Comparison of ENCODE assay signal across 14 cellular contexts in the genomic region with DNA sequence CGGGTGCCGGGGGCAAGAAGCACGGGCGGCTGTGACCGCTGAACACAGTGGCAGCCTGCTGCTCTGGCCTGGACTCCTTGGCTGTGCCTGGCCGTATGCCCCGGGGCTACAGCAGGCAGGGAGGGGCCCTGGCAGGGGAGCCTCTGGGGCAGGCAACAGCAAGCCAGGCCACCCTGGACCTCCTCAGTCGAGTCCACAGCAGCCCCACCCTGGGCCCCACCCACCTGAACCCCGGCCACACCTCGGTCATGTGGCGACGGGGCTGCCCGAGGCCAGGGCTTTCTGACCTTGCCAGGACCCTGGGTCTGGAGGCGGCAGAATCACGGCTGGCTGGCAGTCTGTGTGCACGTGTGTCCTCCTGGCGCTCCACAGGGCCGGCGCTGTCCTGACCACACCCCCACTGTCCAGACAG. TPM values are rescaled to one million over a fixed set of nuclear protein-coding genes. Genes with fewer than 3 reads are reported as not detected.
"Had no signal": no experiment of that assay in that cellular context is flagged by ENCODE, and none has a peak within 500 bp of the region (broad histone marks: within the 10 kb centered on the region; RNA-seq: fewer than 3 reads in every experiment).

No MANE protein-coding gene starts in this region.

- H3K36me3 Mint-ChIP-seq: naive thymus-derived CD4-positive, alpha-beta T cell had no signal

- ATAC-seq: naive thymus-derived CD4-positive, alpha-beta T cell; stimulated activated naive CD8-positive, alpha-beta T cell treated with anti-CD3 and anti-CD28 coated beads, Interleukin-15, Interleukin-2, amounts not matched to agents 100 U/mL and 50 U/mL, for 24 hours had no signal

- H3K9me3 Mint-ChIP-seq: naive thymus-derived CD4-positive, alpha-beta T cell had no signal

- DNase-seq: activated CD4-positive, alpha-beta T cell treated with anti-CD3 and anti-CD28 coated beads for 1 hour; activated CD4-positive, alpha-beta T cell treated with anti-CD3 and anti-CD28 coated beads, Interleukin-2, amount 50 U/mL, for 4 hours; activated naive CD4-positive, alpha-beta T cell treated with anti-CD3 and anti-CD28 coated beads, Interleukin-2, amount 50 U/mL, for 16 hours; amniotic stem cell; naive thymus-derived CD4-positive, alpha-beta T cell; retina; small intestine; stimulated activated CD4-positive, alpha-beta T cell treated with anti-CD3 and anti-CD28 coated beads, Interleukin-4, amount 100 ng/mL, for 4 hours; stimulated activated CD8-positive, alpha-beta memory T cell treated with anti-CD3 and anti-CD28 coated beads, Interleukin-4, amount 100 ng/mL, for 48 hours; stimulated activated naive CD8-positive, alpha-beta T cell treated with anti-CD3 and anti-CD28 coated beads, Interleukin-15, Interleukin-2, amounts not matched to agents 100 U/mL and 50 U/mL, for 24 hours; T-helper 1 cell had no signal

- H3K27ac ChIP-seq: coronary artery, esophagus muscularis mucosa had no signal

- H3K4me3 Mint-ChIP-seq: naive thymus-derived CD4-positive, alpha-beta T cell had no signal

- H3K36me3 ChIP-seq: esophagus muscularis mucosa had no signal

- H3K4me3 ChIP-seq: coronary artery, esophagus muscularis mucosa had no signal

- H3K27me3 Mint-ChIP-seq: naive thymus-derived CD4-positive, alpha-beta T cell had no signal

- H3K9me3 ChIP-seq: esophagus muscularis mucosa had no signal

RNA-seq across cellular contexts. Expression of a gene that starts 8.7 kb away (rescaled TPM):
- total RNA-seq: glomerular endothelial cell had no signal
